9 cellular contexts compared by ENCODE assay signal in the genomic region with DNA sequence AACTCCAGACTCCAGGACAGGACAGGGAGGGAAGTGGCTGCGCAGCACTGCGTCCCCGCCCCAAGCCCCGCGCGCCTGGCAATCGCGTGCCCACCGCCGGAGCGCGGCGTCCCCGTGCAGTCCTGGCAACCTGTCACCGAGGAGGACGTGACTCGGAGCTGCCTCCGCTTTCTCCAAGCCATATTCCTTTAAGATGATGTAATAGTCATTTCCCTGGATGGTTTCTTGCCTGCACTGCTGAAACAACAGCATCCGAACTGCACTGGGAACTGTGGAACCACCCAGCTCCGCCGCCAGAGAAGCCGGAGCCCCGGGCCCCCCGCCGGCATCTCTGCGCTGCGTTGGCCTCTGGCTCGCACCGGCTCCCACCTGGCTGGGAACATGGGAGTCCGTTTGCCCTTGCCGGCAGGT. TPM values are rescaled to one million over a fixed set of nuclear protein-coding genes. Genes with fewer than 3 reads are reported as not detected.
A peak's percentile ranks its signal among the peaks of the same experiment; 100 is the strongest.
DNase-seq lines count a peak whose midpoint lies in the region; ATAC-seq, FAIRE-seq and TF ChIP-seq lines count a peak whose summit lies in the region.
"Had no signal": no experiment of that assay in that cellular context is flagged by ENCODE, and none has a peak within 500 bp of the region (broad histone marks: within the 10 kb centered on the region; RNA-seq: fewer than 3 reads in every experiment).

No MANE protein-coding gene starts in this region.

- TF ChIP-seq POLR2A in HepG2 (IDR thresholded peaks at IDR 0.05; ENCODE audit: insufficient read depth in 1 of 2, low read depth in 2 of 2, low read length in 2 of 2), result no peak

- in situ Hi-C loops in mammary epithelial cell (cut with MboI; ENCODE audit: low sequenced_read_pairs in 2 of 2) (loop anchor here in 1 of 2 donors (10.0 kb wide), 1 partner anchor 1030 kb away; no protein-coding TSS in a partner anchor), HepG2 (cut with HindIII; ENCODE audit: extremely low pct_ligation_motif_present, low pct_unique_long_range_greater_than_20kb) (loop anchor here (10.0 kb wide), 1 partner anchor 1030 kb away; no protein-coding TSS in a partner anchor)

- H3K4me3 Mint-ChIP-seq in CD4-positive, alpha-beta memory T cell, result peak overlapping the region in 1 of 8 donors; percentile 7
- H3K4me3 Mint-ChIP-seq: dendritic cell treated with granulocyte-macrophage colony-stimulating factor and Interleukin-4, amounts not matched to agents 40 ng/mL and 50 ng/mL, for 4 days had no signal

- H3K36me3 ChIP-seq in HUES6 (ENCODE audit: control insufficient read depth, insufficient read depth, low read length), result no peaks in the 10 kb centered on the region
- no peaks in the 10 kb centered on the region for H3K36me3 ChIP-seq in mammary epithelial cell (ENCODE audit: insufficient read depth, low read length)
- no peaks in the 10 kb centered on the region for H3K36me3 ChIP-seq in HepG2 (replicated peaks in 1 of 2; ENCODE audit: control insufficient read depth in 1 of 2, insufficient read depth in 2 of 2, low read length in 2 of 2)
- H3K36me3 ChIP-seq in CD4-positive, alpha-beta memory T cell (ENCODE audit: insufficient read depth, low read length), result no peaks in the 10 kb centered on the region
- no peaks in the 10 kb centered on the region for H3K36me3 ChIP-seq in Karpas-422 (ENCODE audit: insufficient read depth, low read length)

- H3K27ac Mint-ChIP-seq in CD4-positive, alpha-beta memory T cell, result no peak overlapping the region
- H3K27ac Mint-ChIP-seq: dendritic cell treated with granulocyte-macrophage colony-stimulating factor and Interleukin-4, amounts not matched to agents 40 ng/mL and 50 ng/mL, for 4 days had no signal

- H3K9ac ChIP-seq in HUES6 (ENCODE audit: low read length), result peak overlapping the region; percentile 4
- no peak overlapping the region for H3K9ac ChIP-seq in mammary epithelial cell (ENCODE audit: insufficient read depth, low read length)
- no peak overlapping the region for H3K9ac ChIP-seq in HepG2 (ENCODE audit: insufficient read depth, low read depth, low read length)
- H3K9ac ChIP-seq in Karpas-422 (ENCODE audit: low read length), result no peak overlapping the region

- H3K27me3 Mint-ChIP-seq in CD4-positive, alpha-beta memory T cell, result peaks cover 34 to 48% of the 10 kb centered on the region in 2 donors

- BruUV-seq in mammary epithelial cell (replicated peaks; lab: Mats Ljungman, UMichigan), result no TSS peak
- BruUV-seq in HepG2 (replicated peaks; lab: Mats Ljungman, UMichigan), result no TSS peak

- CTCF ChIA-PET in mammary epithelial cell (lab: Charles Lee; ENCODE audit: low non-redundant PET), result no interaction called here
- CTCF ChIA-PET in HepG2 (lab: Yijun Ruan, JAX; ENCODE audit: low intra/inter-chr PET ratio, low total read pairs), result no interaction called here
- CTCF ChIA-PET in CD4-positive, alpha-beta memory T cell (lab: Charles Lee; ENCODE audit: partially characterized antibody), result interaction anchor here (0.9 to 3.5 kb wide), 7 partner anchors 9 to 642 kb away, joined by 3 to 25 read pairs (median 12); partner anchors contain the start of genes KCTD16 and YIPF5

- H3K9me3 ChIP-seq in HUES6 (ENCODE audit: control insufficient read depth, insufficient read depth, low read depth, low read length), result no peaks in the 10 kb centered on the region
- H3K9me3 ChIP-seq in mammary epithelial cell (replicated peaks; ENCODE audit: insufficient read depth, low read length), result no peaks in the 10 kb centered on the region
- no peaks in the 10 kb centered on the region for H3K9me3 ChIP-seq in HepG2 (ENCODE audit: low read length)
- H3K9me3 ChIP-seq in CD4-positive, alpha-beta memory T cell (ENCODE audit: control insufficient read depth in 1 of 2, low read length in 2 of 2), result no peaks in the 10 kb centered on the region
- no peaks in the 10 kb centered on the region for H3K9me3 ChIP-seq in Karpas-422 (ENCODE audit: low read length)

- peaks cover 32% of the 10 kb centered on the region for H3K27me3 ChIP-seq in HUES6 (ENCODE audit: control insufficient read depth, insufficient read depth, low read length)
- peaks cover 12% of the 10 kb centered on the region for H3K27me3 ChIP-seq in mammary epithelial cell (ENCODE audit: insufficient read depth, low read length)
- H3K27me3 ChIP-seq in HepG2 (ENCODE audit: control insufficient read depth in 1 of 2, insufficient read depth in 2 of 2, low read length in 2 of 2), result peaks cover 3 to 20% of the 10 kb centered on the region in 2 experiments; a peak in 4 of 5 replicates
- H3K27me3 ChIP-seq in CD4-positive, alpha-beta memory T cell (ENCODE audit: insufficient read depth, low read length), result peaks cover 4% of the 10 kb centered on the region
- H3K27me3 ChIP-seq in Karpas-422 (ENCODE audit: low read length), result no peaks in the 10 kb centered on the region

- dilution Hi-C loops in mammary epithelial cell (cut with HindIII; ENCODE audit: low sequenced_read_pairs), result no loop called here

- no peak for TF ChIP-seq RAD21 in HepG2 (CRISPR knock-in tag; IDR thresholded peaks at IDR 0.05)

- no peaks in the 10 kb centered on the region for H3K79me2 ChIP-seq in mammary epithelial cell (ENCODE audit: insufficient read depth, low read length)
- no peaks in the 10 kb centered on the region for H3K79me2 ChIP-seq in HepG2 (ENCODE audit: insufficient read depth, low read length)
- no peaks in the 10 kb centered on the region for H3K79me2 ChIP-seq in Karpas-422 (ENCODE audit: low read length)

- ATAC-seq in HepG2 (no peak), HG02678 (IDR thresholded peaks at IDR 0.05; ENCODE audit: unreplicated experiment) (no peak)

- H3K36me3 Mint-ChIP-seq in CD4-positive, alpha-beta memory T cell, result no peaks in the 10 kb centered on the region

- H3K4me1 ChIP-seq in HUES6 (ENCODE audit: control insufficient read depth, insufficient read depth, low read length) (no peaks in the 10 kb centered on the region), mammary epithelial cell (ENCODE audit: insufficient read depth, low read length) (peaks cover 3% of the 10 kb centered on the region), HepG2 (ENCODE audit: insufficient read depth, low read length) (no peaks in the 10 kb centered on the region), Karpas-422 (ENCODE audit: low read length) (no peaks in the 10 kb centered on the region)
- no peaks in the 10 kb centered on the region for H3K4me1 ChIP-seq in CD4-positive, alpha-beta memory T cell (ENCODE audit: insufficient read depth, low read length)

- 5% methylated on average over 13 of the region's 31 CpGs for WGBS in mammary epithelial cell (ENCODE audit: low coverage, missing lambda C conversion rate)
- WGBS in HepG2 (ENCODE audit: low lambda C conversion rate), result 21% methylated on average over 4 of the region's 31 CpGs

- POLR2A ChIA-PET in HepG2 (lab: Yijun Ruan, JAX), result no interaction called here
- POLR2A ChIA-PET in CD4-positive, alpha-beta memory T cell (lab: Charles Lee; ENCODE audit: partially characterized antibody), result no interaction called here

- peak overlapping the region; percentile 62 for H3K4me3 ChIP-seq in HUES6 (ENCODE audit: low read depth, low read length)
- H3K4me3 ChIP-seq in mammary epithelial cell (replicated peaks in 1 of 3; ENCODE audit: insufficient read depth in 1 of 3, low read depth in 2 of 3, low read length in 3 of 3), result no peak overlapping the region
- H3K4me3 ChIP-seq in HepG2 (replicated peaks in 1 of 3; ENCODE audit: insufficient read depth in 1 of 3, low read depth in 2 of 3, low read length in 3 of 3), result no peak overlapping the region; a peak in 1 of 6 replicates
- H3K4me3 ChIP-seq in CD4-positive, alpha-beta memory T cell (ENCODE audit: low read length in 2 of 2), result no peak overlapping the region
- H3K4me3 ChIP-seq in Karpas-422 (ENCODE audit: low read length), result no peak overlapping the region

- TF ChIP-seq CTCF in mammary epithelial cell (conservative IDR thresholded peaks at IDR 0.05 in 1 of 2, IDR thresholded peaks at IDR 0.05 in 1 of 2; ENCODE audit: extremely low read depth in 1 of 2, insufficient read depth in 1 of 2, low read depth in 1 of 2, low read length in 2 of 2) (no peak), HepG2 (CRISPR knock-in tag; IDR thresholded peaks at IDR 0.05) (no peak)

- H3K4me2 ChIP-seq in mammary epithelial cell (ENCODE audit: insufficient read depth, low read depth, low read length) (peak overlapping the region; percentile 57), HepG2 (ENCODE audit: low read depth, low read length) (no peak overlapping the region), Karpas-422 (ENCODE audit: low read depth, low read length, poor library complexity, severe bottlenecking) (no peak overlapping the region)

- FAIRE-seq in HepG2 (lab: Jason Lieb, UNC), result no peak

- TF ChIP-seq EP300 in HepG2 (IDR thresholded peaks at IDR 0.05; ENCODE audit: low read depth in 2 of 2, low read length in 2 of 2) (no peak), HepG2 (CRISPR knock-in tag; IDR thresholded peaks at IDR 0.05; ENCODE audit: borderline replicate concordance) (no peak)

- no peak overlapping the region for H3K27ac ChIP-seq in HUES6 (ENCODE audit: low read depth, low read length)
- H3K27ac ChIP-seq in mammary epithelial cell (ENCODE audit: insufficient read depth, low read depth, low read length), result no peak overlapping the region
- H3K27ac ChIP-seq in HepG2 (ENCODE audit: extremely low read length, insufficient read depth, low read length), result no peak overlapping the region
- no peak overlapping the region for H3K27ac ChIP-seq in CD4-positive, alpha-beta memory T cell (ENCODE audit: low read depth, low read length)
- no peak overlapping the region for H3K27ac ChIP-seq in Karpas-422 (ENCODE audit: low read length)

- H4K20me1 ChIP-seq in mammary epithelial cell (ENCODE audit: insufficient read depth, low read length), result no peaks in the 10 kb centered on the region
- H4K20me1 ChIP-seq in HepG2 (ENCODE audit: insufficient read depth, low read length), result no peaks in the 10 kb centered on the region
- no peaks in the 10 kb centered on the region for H4K20me1 ChIP-seq in Karpas-422 (ENCODE audit: insufficient read depth, low read depth, low read length)

- no peaks in the 10 kb centered on the region for H3K9me2 ChIP-seq in Karpas-422 (replicated peaks; ENCODE audit: insufficient read depth, low read length)

- intact Hi-C loops in mammary epithelial cell (cut with micrococcal nuclease), result loop anchor here (1.0 to 5.0 kb wide), 2 partner anchors 1033 to 1837 kb away; no protein-coding TSS in a partner anchor
- intact Hi-C loops in HepG2 (cut with micrococcal nuclease; ENCODE audit: unreplicated experiment), result loop anchor here (10.0 kb wide), 1 partner anchor 1930 kb away; no protein-coding TSS in a partner anchor
- intact Hi-C loops in CD4-positive, alpha-beta memory T cell (cut with micrococcal nuclease), result no loop called here

- no peaks in the 10 kb centered on the region for H3K9me3 Mint-ChIP-seq in CD4-positive, alpha-beta memory T cell
- H3K9me3 Mint-ChIP-seq: dendritic cell treated with granulocyte-macrophage colony-stimulating factor and Interleukin-4, amounts not matched to agents 40 ng/mL and 50 ng/mL, for 4 days had no signal

- H2AFZ ChIP-seq in mammary epithelial cell (ENCODE audit: low read depth, low read length) (peak overlapping the region; percentile 48), HepG2 (ENCODE audit: low read length) (no peak overlapping the region), Karpas-422 (ENCODE audit: low read length) (no peak overlapping the region)

- peak; percentile 48 for DNase-seq in A172 (ENCODE audit: low spot score)
- no peak for DNase-seq in mammary epithelial cell
- DNase-seq in HepG2 (ENCODE audit: low spot score), result no peak
- no peak for DNase-seq in CD4-positive, alpha-beta memory T cell
- DNase-seq in Karpas-422, result no peak
- no peak for DNase-seq in epidermal melanocyte (ENCODE audit: insufficient read length, low spot score)

- peaks cover 4 to 6% (median 5%) of the 10 kb centered on the region in 4 donors for H3K4me1 Mint-ChIP-seq in CD4-positive, alpha-beta memory T cell

RNA-seq across cellular contexts. Expression of gene KCTD16, which starts 34.5 kb away (rescaled TPM):
- total RNA-seq in A172 (2014; rRNA removed; shearing (Covaris generic)), result 0.89 and 1.2 TPM in 2 replicates
- total RNA-seq in mammary epithelial cell, result under 1 TPM; 0.21 to 0.33 TPM
- 0.03 TPM for polyA plus RNA-seq in mammary epithelial cell
- not detected for polyA minus RNA-seq in mammary epithelial cell
- 0.02 and 0.06 TPM in 2 replicates for total RNA-seq in HepG2 (2016; rRNA removed; fragmentation: Illumina TruSeq; extraction: Trizol)
- not detected in 2 replicates for total RNA-seq in HepG2 (2016; cell fraction: cytosol; rRNA removed; fragmentation: Illumina TruSeq; extraction: Trizol; ENCODE audit: low read depth)
- 0.02 and 0.06 TPM in 2 replicates for total RNA-seq in HepG2 (2016; cell fraction: insoluble cytoplasmic fraction; rRNA removed; fragmentation: Illumina TruSeq; extraction: Trizol)
- 0.03 TPM in 1 of 2 replicates, not detected in the other for total RNA-seq in HepG2 (2016; cell fraction: membrane; rRNA removed; fragmentation: Illumina TruSeq; extraction: Trizol)
- total RNA-seq in HepG2 (2016; cell fraction: nucleus; rRNA removed; fragmentation: Illumina TruSeq; extraction: Trizol), result 0.06 TPM in 1 of 2 replicates, not detected in the other
- polyA plus RNA-seq in HepG2 (2011; rRNA removed), result 0.07 and 0.09 TPM in 2 replicates
- 0.03 and 0.05 TPM in 2 replicates for polyA plus RNA-seq in HepG2 (2011; cell fraction: cytosol; rRNA removed)
- polyA plus RNA-seq in HepG2 (2011; cell fraction: nucleus; rRNA removed), result 0.03 and 0.09 TPM in 2 replicates
- polyA plus RNA-seq in HepG2 (2012), result 0.09 and 0.11 TPM in 2 replicates
- not detected in 2 replicates for polyA plus RNA-seq in HepG2 (2016; cell fraction: cytosol; fragmentation: Illumina TruSeq; extraction: Trizol; ENCODE audit: low read depth)
- not detected in 2 replicates for polyA plus RNA-seq in HepG2 (2016; cell fraction: insoluble cytoplasmic fraction; fragmentation: Illumina TruSeq; extraction: Trizol; ENCODE audit: low read depth)
- polyA plus RNA-seq in HepG2 (2016; cell fraction: membrane; fragmentation: Illumina TruSeq; extraction: Trizol; ENCODE audit: low read depth), result not detected in 2 replicates
- not detected in 2 replicates for polyA plus RNA-seq in HepG2 (2016; cell fraction: nucleus; fragmentation: Illumina TruSeq; extraction: Trizol; ENCODE audit: insufficient read depth, low read depth)
- polyA minus RNA-seq in HepG2 (2011; rRNA and poly(A)+ RNA removed; ENCODE audit: low replicate concordance), result 0.16 and 0.64 TPM in 2 replicates
- polyA minus RNA-seq in HepG2 (2011; cell fraction: cytosol; rRNA and poly(A)+ RNA removed), result under 0.01 and 0.26 TPM in 2 replicates
- 0.90 and 0.99 TPM in 2 replicates for polyA minus RNA-seq in HepG2 (2011; cell fraction: nucleus; rRNA and poly(A)+ RNA removed)
- total RNA-seq in CD4-positive, alpha-beta memory T cell, result under 1 TPM; 0.14 to 0.20 TPM
- under 1 TPM in 1 of 2 donors, not detected in 1; 0.03 TPM for polyA plus RNA-seq in CD4-positive, alpha-beta memory T cell
- total RNA-seq in Karpas-422 (2014; rRNA removed; shearing (Covaris generic); ENCODE audit: low replicate concordance), result 0.11 and 0.36 TPM in 2 replicates

RNA-seq across cellular contexts. Expression of gene YIPF5, which starts 34.7 kb away (rescaled TPM):
- 68.3 and 83.6 TPM in 2 replicates for total RNA-seq in A172 (2014; rRNA removed; shearing (Covaris generic))
- total RNA-seq in mammary epithelial cell (10 to 100 TPM; 60.0 to 80.9 TPM), HepG2 (2016; rRNA removed; fragmentation: Illumina TruSeq; extraction: Trizol) (59.5 and 73.6 TPM in 2 replicates)
- polyA plus RNA-seq in mammary epithelial cell (57.4 TPM), HepG2 (2011; rRNA removed) (47.9 and 61.4 TPM in 2 replicates)
- 9.5 TPM for polyA minus RNA-seq in mammary epithelial cell
- total RNA-seq in HepG2 (2016; cell fraction: cytosol; rRNA removed; fragmentation: Illumina TruSeq; extraction: Trizol; ENCODE audit: low read depth), result 9.3 TPM in 2 replicates
- 62.8 and 73.7 TPM in 2 replicates for total RNA-seq in HepG2 (2016; cell fraction: insoluble cytoplasmic fraction; rRNA removed; fragmentation: Illumina TruSeq; extraction: Trizol)
- 21.6 and 27.8 TPM in 2 replicates for total RNA-seq in HepG2 (2016; cell fraction: membrane; rRNA removed; fragmentation: Illumina TruSeq; extraction: Trizol)
- 48.7 and 55.1 TPM in 2 replicates for total RNA-seq in HepG2 (2016; cell fraction: nucleus; rRNA removed; fragmentation: Illumina TruSeq; extraction: Trizol)
- polyA plus RNA-seq in HepG2 (2011; cell fraction: cytosol; rRNA removed), result 44.7 and 74.0 TPM in 2 replicates
- 17.3 and 17.6 TPM in 2 replicates for polyA plus RNA-seq in HepG2 (2011; cell fraction: nucleus; rRNA removed)
- polyA plus RNA-seq in HepG2 (2012), result 46.2 and 51.8 TPM in 2 replicates
- 7.7 and 8.4 TPM in 2 replicates for polyA plus RNA-seq in HepG2 (2016; cell fraction: cytosol; fragmentation: Illumina TruSeq; extraction: Trizol; ENCODE audit: low read depth)
- 49.2 and 50.7 TPM in 2 replicates for polyA plus RNA-seq in HepG2 (2016; cell fraction: insoluble cytoplasmic fraction; fragmentation: Illumina TruSeq; extraction: Trizol; ENCODE audit: low read depth)
- 12.0 and 16.1 TPM in 2 replicates for polyA plus RNA-seq in HepG2 (2016; cell fraction: membrane; fragmentation: Illumina TruSeq; extraction: Trizol; ENCODE audit: low read depth)
- polyA plus RNA-seq in HepG2 (2016; cell fraction: nucleus; fragmentation: Illumina TruSeq; extraction: Trizol; ENCODE audit: insufficient read depth, low read depth), result 57.1 and 60.6 TPM in 2 replicates
- 46.8 and 62.6 TPM in 2 replicates for polyA minus RNA-seq in HepG2 (2011; rRNA and poly(A)+ RNA removed; ENCODE audit: low replicate concordance)
- polyA minus RNA-seq in HepG2 (2011; cell fraction: cytosol; rRNA and poly(A)+ RNA removed), result 40.8 and 45.6 TPM in 2 replicates
- 42.1 and 44.6 TPM in 2 replicates for polyA minus RNA-seq in HepG2 (2011; cell fraction: nucleus; rRNA and poly(A)+ RNA removed)
- total RNA-seq in CD4-positive, alpha-beta memory T cell, result 10 to 100 TPM; 50.5 to 56.3 TPM
- 10 to 100 TPM; 68.4 to 70.8 TPM for polyA plus RNA-seq in CD4-positive, alpha-beta memory T cell
- 11.7 and 21.3 TPM in 2 replicates for total RNA-seq in Karpas-422 (2014; rRNA removed; shearing (Covaris generic); ENCODE audit: low replicate concordance)
